Comparison of ENCODE assay signal across 8 cellular contexts in the genomic region with DNA sequence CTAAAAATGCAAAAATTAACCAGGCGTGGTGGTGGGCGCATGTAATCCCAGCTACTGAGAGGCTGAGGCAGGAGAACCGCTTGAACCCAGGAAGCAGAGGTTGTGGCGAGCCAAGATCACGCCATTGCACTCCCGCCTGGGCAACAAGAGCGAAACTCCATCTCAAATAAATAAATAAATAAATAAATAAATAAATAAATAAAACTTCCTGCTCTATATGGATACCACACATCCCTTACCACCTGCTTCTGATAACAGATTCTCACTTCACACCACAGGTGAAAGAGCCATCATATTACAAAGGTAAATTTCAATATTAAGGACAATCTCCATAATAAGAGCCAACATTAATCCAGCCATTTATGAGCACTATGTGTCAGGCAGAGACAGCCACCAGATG.
"Had no signal": no experiment of that assay in that cellular context is flagged by ENCODE, and none has a peak within 500 bp of the region (broad histone marks: within the 10 kb centered on the region; RNA-seq: fewer than 3 reads in every experiment).

No MANE protein-coding gene starts in this region.

- ATAC-seq: GM12878 had no signal

- FAIRE-seq: G401.6, GM12878, GM12891, GM12892, GM18507, GM19239 had no signal

- H3K4me3 ChIP-seq: GM12878 had no signal

- DNase-seq: GDM1, GF-D8 had no signal
